21 cellular contexts compared by ENCODE assay signal in genomic region chr19:19549804-19550453, GRCh38. TPM values are rescaled to one million over a fixed set of nuclear protein-coding genes. Genes with fewer than 3 reads are reported as not detected.
"Had no signal": no experiment of that assay in that cellular context is flagged by ENCODE, and none has a peak within 500 bp of the region (broad histone marks: within the 10 kb centered on the region; RNA-seq: fewer than 3 reads in every experiment).

No MANE protein-coding gene starts in this region.

- H3K27me3 ChIP-seq: neutrophil had no signal

- H3K9me3 ChIP-seq: neutrophil, SK-N-SH, suprapubic skin had no signal

- H3K4me3 Mint-ChIP-seq: activated naive CD4-positive, alpha-beta T cell treated with anti-CD3 and anti-CD28 coated beads, Interleukin-2, amount 10 ng/mL, durations not matched to agents 7 days and 5 days; activated T-helper 17 cell treated with anti-CD3 and anti-CD28 coated beads, Interleukin-2, amount 50 U/mL, for 72 hours; central memory CD8-positive, alpha-beta T cell; T-cell; type B pancreatic cell had no signal

- H3K4me3 ChIP-seq: lung, suprapubic skin had no signal

- H3K27me3 Mint-ChIP-seq: activated T-helper 17 cell treated with anti-CD3 and anti-CD28 coated beads, Interleukin-2, amount 50 U/mL, for 72 hours; central memory CD8-positive, alpha-beta T cell; T-cell had no signal

- H3K36me3 Mint-ChIP-seq: activated naive CD4-positive, alpha-beta T cell treated with anti-CD3 and anti-CD28 coated beads, Interleukin-2, amount 10 ng/mL, durations not matched to agents 7 days and 5 days; T-cell; type B pancreatic cell had no signal

- H3K36me3 ChIP-seq: neutrophil, suprapubic skin had no signal

- ATAC-seq: activated T-helper 17 cell treated with anti-CD3 and anti-CD28 coated beads, Interleukin-2, amount 50 U/mL, for 72 hours; left colon; T-cell had no signal

- H3K27ac ChIP-seq: neutrophil, suprapubic skin had no signal

- H3K9ac ChIP-seq: SK-N-SH had no signal

- DNase-seq: activated CD4-positive, alpha-beta T cell treated with anti-CD3 and anti-CD28 coated beads, Interleukin-2, amount 50 U/mL, for 48 hours; activated CD4-positive, CD25-positive, alpha-beta regulatory T cell treated with anti-CD3 and anti-CD28 coated beads, Interleukin-2, amount 50 U/mL, for 72 hours; activated naive CD4-positive, alpha-beta T cell treated with anti-CD3 and anti-CD28 coated beads, Interleukin-2, amount 10 ng/mL, durations not matched to agents 7 days and 5 days; cortex of kidney; effector CD4-positive, alpha-beta T cell; head of caudate nucleus; left colon; retina; SK-N-SH; stimulated activated CD4-positive, alpha-beta T cell treated with anti-CD3 and anti-CD28 coated beads, Interleukin-15, amount 100 ng/mL, for 24 hours; stimulated activated CD4-positive, alpha-beta T cell treated with anti-CD3 and anti-CD28 coated beads, Interleukin-4, amount 100 ng/mL, for 24 hours; stimulated activated naive CD4-positive, alpha-beta T cell treated with Interleukin-2 at 50 U/mL for 16 hours; T-cell; T-helper 9 cell had no signal

- H3K9me3 Mint-ChIP-seq: activated naive CD4-positive, alpha-beta T cell treated with anti-CD3 and anti-CD28 coated beads, Interleukin-2, amount 10 ng/mL, durations not matched to agents 7 days and 5 days; activated T-helper 17 cell treated with anti-CD3 and anti-CD28 coated beads, Interleukin-2, amount 50 U/mL, for 72 hours; central memory CD8-positive, alpha-beta T cell; T-cell; type B pancreatic cell had no signal

- H3K4me2 ChIP-seq: SK-N-SH had no signal

- H3K27ac Mint-ChIP-seq: activated naive CD4-positive, alpha-beta T cell treated with anti-CD3 and anti-CD28 coated beads, Interleukin-2, amount 10 ng/mL, durations not matched to agents 7 days and 5 days; activated T-helper 17 cell treated with anti-CD3 and anti-CD28 coated beads, Interleukin-2, amount 50 U/mL, for 72 hours; T-cell; type B pancreatic cell had no signal

RNA-seq across cellular contexts. Expression of gene CILP2, which starts 11.9 kb away (rescaled TPM):
- total RNA-seq: endothelial cell of umbilical vein had no signal
